In the genomic region with DNA sequence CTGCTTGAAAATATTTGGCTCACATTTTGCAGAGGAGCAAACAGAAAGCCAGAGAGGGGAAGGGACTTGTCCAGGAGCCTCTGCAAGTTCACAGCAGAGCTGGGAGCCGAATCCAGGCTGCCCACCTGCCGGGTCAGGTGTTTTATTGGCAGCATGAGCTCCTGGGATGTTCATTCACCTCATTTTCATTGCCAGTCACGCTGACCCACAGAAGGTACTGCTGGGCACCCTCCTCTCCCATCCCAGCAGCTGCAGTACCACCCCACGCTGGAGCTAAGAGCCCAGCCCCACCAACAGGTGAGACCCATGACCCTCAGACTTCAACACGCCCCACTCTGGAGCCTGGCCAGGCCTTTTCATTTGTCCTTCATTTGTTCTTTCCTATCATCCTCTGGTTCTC, we compare ENCODE assay signal across 28 cellular contexts.
DNase-seq lines count a peak whose midpoint lies in the region; TF ChIP-seq lines count a peak whose summit lies in the region.
"Had no signal": no experiment of that assay in that cellular context is flagged by ENCODE, and none has a peak within 500 bp of the region (broad histone marks: within the 10 kb centered on the region; RNA-seq: fewer than 3 reads in every experiment).

No MANE protein-coding gene starts in this region.

- no peaks in the 10 kb centered on the region for H4K20me1 ChIP-seq in H9 (ENCODE audit: control insufficient read depth, insufficient read depth, insufficient read length)

- no peak overlapping the region for H4K91ac ChIP-seq in H9 (ENCODE audit: insufficient read length, low read depth, low read length)

- H4K5ac ChIP-seq in H9 (ENCODE audit: insufficient read length, low read depth, low read length), result no peak overlapping the region

- peak; percentile 12 for DNase-seq in H9
- DNase-seq in activated CD8-positive, alpha-beta memory T cell treated with anti-CD3 and anti-CD28 coated beads, Interleukin-2, amount 50 U/mL, for 48 hours, result peak; percentile 26
- DNase-seq in NCI-H748 (lab: John Stamatoyannopoulos, UW; ENCODE audit: unreplicated experiment), result no peak
- DNase-seq in COR-L47 (lab: John Stamatoyannopoulos, UW), result no peak
- DNase-seq in NCI-H82 treated with DMSO at 0.1 percent for 48 hours (lab: John Stamatoyannopoulos, UW; ENCODE audit: unreplicated experiment), result no peak
- DNase-seq: activated CD4-positive, alpha-beta T cell treated with anti-CD3 and anti-CD28 coated beads for 1 hour; activated naive CD4-positive, alpha-beta T cell; activated T-cell treated with anti-CD3 and anti-CD28 coated beads, Interleukin-2, amount 50 U/mL, for 24 hours; DMS53; left cardiac atrium; MG63; mucosa of descending colon; NCI-H1105; NCI-H187 treated with DMSO at 0.1 percent for 48 hours; NCI-H2171; NCI-H510A; PC-9; Right ventricle myocardium superior; small intestine; stimulated activated CD4-positive, alpha-beta T cell treated with anti-CD3 and anti-CD28 coated beads, Interleukin-2, amount 100 ng/mL, for 24 hours had no signal

- no peak overlapping the region for H3K9ac ChIP-seq in H9 (ENCODE audit: extremely low read depth, insufficient read length, low read length)
- H3K9ac ChIP-seq: BLaER1 treated with 17β-estradiol and CSF1 and Interleukin-3, amounts not matched to agents 10 nM and 100 nM; KMS-11 had no signal

- H3K27ac Mint-ChIP-seq in H9, result no peak overlapping the region
- H3K27ac Mint-ChIP-seq: activated T-cell treated with anti-CD3 and anti-CD28 coated beads, Interleukin-2, amount 50 U/mL, for 24 hours; nephron; stimulated activated naive CD8-positive, alpha-beta T cell treated with anti-CD3 and anti-CD28 coated beads, Interleukin-15, Interleukin-2, amounts not matched to agents 100 ng/mL and 50 ng/mL, for 24 hours; T-helper 2 cell treated with Interferon-gamma antibody and Interleukin-4, amounts not matched to agents 5 μg/mL and 100 μg/mL, for 36 hours had no signal

- no peaks in the 10 kb centered on the region for H3K23me2 ChIP-seq in H9 (ENCODE audit: insufficient read length, low read depth, low read length, poor library complexity, severe bottlenecking)

- no peak overlapping the region for H3K4me3 Mint-ChIP-seq in H9
- H3K4me3 Mint-ChIP-seq: activated T-cell treated with anti-CD3 and anti-CD28 coated beads, Interleukin-2, amount 50 U/mL, for 24 hours; nephron; stimulated activated naive CD8-positive, alpha-beta T cell treated with anti-CD3 and anti-CD28 coated beads, Interleukin-15, Interleukin-2, amounts not matched to agents 100 ng/mL and 50 ng/mL, for 24 hours; T-helper 2 cell treated with Interferon-gamma antibody and Interleukin-4, amounts not matched to agents 5 μg/mL and 100 μg/mL, for 36 hours had no signal

- no peaks in the 10 kb centered on the region; a peak in 1 of 5 replicates for H3K9me3 Mint-ChIP-seq in H9
- H3K9me3 Mint-ChIP-seq: activated T-cell treated with anti-CD3 and anti-CD28 coated beads, Interleukin-2, amount 50 U/mL, for 24 hours; nephron; stimulated activated naive CD8-positive, alpha-beta T cell treated with anti-CD3 and anti-CD28 coated beads, Interleukin-15, Interleukin-2, amounts not matched to agents 100 ng/mL and 50 ng/mL, for 24 hours; T-helper 2 cell treated with Interferon-gamma antibody and Interleukin-4, amounts not matched to agents 5 μg/mL and 100 μg/mL, for 36 hours had no signal

- no peak overlapping the region for H3K56ac ChIP-seq in H9 (ENCODE audit: insufficient read length, low read depth, low read length)

- no peak overlapping the region for H2BK5ac ChIP-seq in H9 (ENCODE audit: insufficient read length, low read length)

- no peak overlapping the region for H3K4me2 ChIP-seq in H9 (ENCODE audit: insufficient read depth, insufficient read length, low read length)
- H3K4me2 ChIP-seq: BLaER1 treated with 17β-estradiol and CSF1 and Interleukin-3, amounts not matched to agents 10 nM and 100 nM; KMS-11; PC-9 had no signal

- H2BK15ac ChIP-seq in H9 (ENCODE audit: low read depth, low read length), result no peak overlapping the region

- no peaks in the 10 kb centered on the region; the same call in 1 of the 2 replicates for H3K4me1 ChIP-seq in H9 (ENCODE audit: insufficient read depth, low read length)

- H4K8ac ChIP-seq in H9 (replicated peaks; ENCODE audit: insufficient read length, low read depth, low read length), result no peak overlapping the region

- no peak overlapping the region for H2AK5ac ChIP-seq in H9 (ENCODE audit: insufficient read length, low read length)

- TF ChIP-seq CTCF in H9 (conservative IDR thresholded peaks at IDR 0.05), result no peak

- no peaks in the 10 kb centered on the region for H3K36me3 Mint-ChIP-seq in H9 (ENCODE audit: insufficient read depth in 1 of 3, low read depth in 3 of 3)

- H3K27me3 Mint-ChIP-seq in H9 (ENCODE audit: low read depth), result peaks cover 26% of the 10 kb centered on the region

- no peak overlapping the region for H2AFZ ChIP-seq in H9 (ENCODE audit: low read length)
- H2AFZ ChIP-seq: PC-9 had no signal

- H3K4me1 Mint-ChIP-seq in H9, result peaks cover 41 to 45% of the 10 kb centered on the region in 2 experiments
- H3K4me1 Mint-ChIP-seq: nephron had no signal

- H3K27ac ChIP-seq in H9 (ENCODE audit: insufficient read length, low read depth, low read length), result no peak overlapping the region
- peak overlapping the region; percentile 87 for H3K27ac ChIP-seq in layer of hippocampus (ENCODE audit: low read depth, low read length)
- peak overlapping the region; percentile 97 for H3K27ac ChIP-seq in temporal lobe (ENCODE audit: low read depth, low read length)
- H3K27ac ChIP-seq: BLaER1 treated with 17β-estradiol and CSF1 and Interleukin-3, amounts not matched to agents 10 nM and 100 nM; KMS-11; PC-9; tibial nerve had no signal

- no peaks in the 10 kb centered on the region for H3K9me3 ChIP-seq in H9 (ENCODE audit: control insufficient read depth, low read depth, low read length)
- H3K9me3 ChIP-seq: BLaER1 treated with 17β-estradiol and CSF1 and Interleukin-3, amounts not matched to agents 10 nM and 100 nM; MG63; mucosa of descending colon; tibial nerve had no signal

- H3K18ac ChIP-seq in H9 (ENCODE audit: insufficient read length, low read depth, low read length), result no peak overlapping the region

- no peak overlapping the region for H2BK12ac ChIP-seq in H9 (ENCODE audit: insufficient read length, low read depth, low read length)

- no peak overlapping the region for H2BK20ac ChIP-seq in H9 (ENCODE audit: low read depth, low read length, poor library complexity, severe bottlenecking)

- no peak overlapping the region for H3K4ac ChIP-seq in H9 (ENCODE audit: low read depth, low read length)

- no peak overlapping the region for H2BK120ac ChIP-seq in H9 (ENCODE audit: low read depth, low read length, poor library complexity, severe bottlenecking)

- no peaks in the 10 kb centered on the region for H3K27me3 ChIP-seq in H9 (ENCODE audit: insufficient read depth, low read length)
- H3K27me3 ChIP-seq in layer of hippocampus (ENCODE audit: control insufficient read depth, insufficient read depth, low read length), result no peaks in the 10 kb centered on the region
- H3K27me3 ChIP-seq: MG63, tibial nerve had no signal

- H3K14ac ChIP-seq in H9 (ENCODE audit: insufficient read depth, low read length), result no peak overlapping the region

- no peak overlapping the region for H3K23ac ChIP-seq in H9 (ENCODE audit: insufficient read length, low read depth, low read length)

- H3K79me2 ChIP-seq in H9 (ENCODE audit: insufficient read depth, low read length), result no peaks in the 10 kb centered on the region

- no CpG with 5 or more reads among the region's 5 CpGs for WGBS in H9 (ENCODE audit: extremely low coverage, insufficient read length, low lambda C conversion rate)

- no peak overlapping the region for H3T11ph ChIP-seq in H9 (ENCODE audit: low read length)

- H3K79me1 ChIP-seq in H9 (ENCODE audit: insufficient read depth, low read depth, low read length, poor library complexity, severe bottlenecking), result no peaks in the 10 kb centered on the region

Comparison
In these comparisons a context has a peak if more than half of its experiments do, and no peak if none do; other contexts are left out.
1. DNase-seq: peak in H9 (single experiment) and activated CD8-positive, alpha-beta memory T cell treated with anti-CD3 and anti-CD28 coated beads, Interleukin-2, amount 50 U/mL, for 48 hours (single experiment); none in NCI-H748 (single experiment), COR-L47 (single experiment) and NCI-H82 treated with DMSO at 0.1 percent for 48 hours (single experiment).